9 cellular contexts compared by ENCODE assay signal in genomic region chr21:33238565-33239255, GRCh38. TPM values are rescaled to one million over a fixed set of nuclear protein-coding genes. Genes with fewer than 3 reads are reported as not detected.
DNase-seq lines count a peak whose midpoint lies in the region; ATAC-seq and TF ChIP-seq lines count a peak whose summit lies in the region.
"Had no signal": no experiment of that assay in that cellular context is flagged by ENCODE, and none has a peak within 500 bp of the region (broad histone marks: within the 10 kb centered on the region; RNA-seq: fewer than 3 reads in every experiment).

No MANE protein-coding gene starts in this region.

- H3K27ac Mint-ChIP-seq in activated naive CD4-positive, alpha-beta T cell treated with anti-CD3 and anti-CD28 coated beads, Interleukin-2, amount 50 U/mL, for 24 hours, result peak overlapping the region; percentile 97

- H3K27me3 ChIP-seq in SU-DHL-6 (ENCODE audit: low read length) (no peaks in the 10 kb centered on the region), upper lobe of left lung (no peaks in the 10 kb centered on the region), testis (no peaks in the 10 kb centered on the region)

- H4K20me1 ChIP-seq in SU-DHL-6 (ENCODE audit: low read depth, low read length), result no peaks in the 10 kb centered on the region

- H3K4me1 ChIP-seq in upper lobe of left lung (peaks cover under 1 to 28% (median 5%) of the 10 kb centered on the region in 4 donors), testis (no peaks in the 10 kb centered on the region)

- no peak for DNase-seq in activated naive CD4-positive, alpha-beta T cell treated with Interleukin-2 at 50 U/mL for 16 hours
- DNase-seq in upper lobe of left lung, result no peak
- no peak for DNase-seq in COLO829 (ENCODE audit: low spot score)
- no peak for DNase-seq in NCI-H69 (lab: John Stamatoyannopoulos, UW)
- no peak for DNase-seq in testis

- H3K9me3 ChIP-seq in SU-DHL-6 (ENCODE audit: insufficient read depth, low read length), result no peaks in the 10 kb centered on the region
- H3K9me3 ChIP-seq in upper lobe of left lung, result no peaks in the 10 kb centered on the region
- H3K9me3 ChIP-seq in testis, result no peaks in the 10 kb centered on the region

- peaks cover 6% of the 10 kb centered on the region; the same call in 1 of the 2 replicates for H3K36me3 ChIP-seq in SU-DHL-6 (ENCODE audit: low read length)
- H3K36me3 ChIP-seq in upper lobe of left lung, result peaks cover 0 to 16% (median 0%) of the 10 kb centered on the region in 4 donors
- no peaks in the 10 kb centered on the region for H3K36me3 ChIP-seq in testis (ENCODE audit: low read depth, missing control alignments)

- peak overlapping the region; percentile 57 for H3K9ac ChIP-seq in SU-DHL-6 (ENCODE audit: low read length)

- H3K36me3 Mint-ChIP-seq in activated naive CD4-positive, alpha-beta T cell treated with anti-CD3 and anti-CD28 coated beads, Interleukin-2, amount 50 U/mL, for 24 hours, result peaks cover 21% of the 10 kb centered on the region

- no peak for TF ChIP-seq EP300 in upper lobe of left lung (IDR thresholded peaks at IDR 0.05)

- peaks cover 90% of the 10 kb centered on the region for H3K4me1 Mint-ChIP-seq in activated naive CD4-positive, alpha-beta T cell treated with anti-CD3 and anti-CD28 coated beads, Interleukin-2, amount 50 U/mL, for 24 hours

- ATAC-seq in HG03045 (IDR thresholded peaks at IDR 0.05; ENCODE audit: unreplicated experiment) (peak; percentile 68), upper lobe of left lung (ENCODE audit: low FRiP score in 2 of 2) (no peak)

- H2AFZ ChIP-seq in SU-DHL-6 (ENCODE audit: low read depth, low read length, severe bottlenecking), result no peak overlapping the region

- H3F3A ChIP-seq in SU-DHL-6 (ENCODE audit: insufficient read depth), result peaks cover 15% of the 10 kb centered on the region

- WGBS in upper lobe of left lung, 2 donors, result 62 to 80% methylated on average over 6 to 7 of the region's 7 CpGs
- WGBS in testis, 2 donors, result 89 to 94% methylated on average over 7 of the region's 7 CpGs

- H3K9me2 ChIP-seq in SU-DHL-6 (replicated peaks; ENCODE audit: insufficient read depth, low read length), result no peaks in the 10 kb centered on the region

- intact Hi-C loops in testis (cut with DNase I; ENCODE audit: low total_unique reads), result no loop called here

- H3K27ac ChIP-seq in SU-DHL-6 (ENCODE audit: low read depth, low read length), result peak overlapping the region; percentile 95
- peak overlapping the region in 3 of 4 donors; percentile 9 to 40 (median 21) for H3K27ac ChIP-seq in upper lobe of left lung
- no peak overlapping the region for H3K27ac ChIP-seq in testis
- H3K27ac ChIP-seq: C4-2B had no signal

- peaks cover 86% of the 10 kb centered on the region for H3K79me2 ChIP-seq in SU-DHL-6 (ENCODE audit: insufficient read depth, low read length)

- H3K4me3 ChIP-seq in SU-DHL-6 (ENCODE audit: insufficient read depth, low read length, poor library complexity, severe bottlenecking) (peak overlapping the region; percentile 32), upper lobe of left lung (no peak overlapping the region), testis (no peak overlapping the region)

- H3K9me3 Mint-ChIP-seq in activated naive CD4-positive, alpha-beta T cell treated with anti-CD3 and anti-CD28 coated beads, Interleukin-2, amount 50 U/mL, for 24 hours, result no peaks in the 10 kb centered on the region

- TF ChIP-seq POLR2A in upper lobe of left lung (IDR thresholded peaks at IDR 0.05) (no peak), testis (IDR thresholded peaks at IDR 0.05) (no peak)

- H3K27me3 Mint-ChIP-seq in activated naive CD4-positive, alpha-beta T cell treated with anti-CD3 and anti-CD28 coated beads, Interleukin-2, amount 50 U/mL, for 24 hours, result no peaks in the 10 kb centered on the region

- no peak for TF ChIP-seq CTCF in SU-DHL-6 (IDR thresholded peaks at IDR 0.05; ENCODE audit: insufficient read depth, low read length, poor library complexity, severe bottlenecking)
- TF ChIP-seq CTCF in upper lobe of left lung (IDR thresholded peaks at IDR 0.05), result no peak
- TF ChIP-seq CTCF in testis (IDR thresholded peaks at IDR 0.05), result no peak

- H3K4me3 Mint-ChIP-seq in activated naive CD4-positive, alpha-beta T cell treated with anti-CD3 and anti-CD28 coated beads, Interleukin-2, amount 50 U/mL, for 24 hours, result peak overlapping the region; percentile 74

- peak overlapping the region; percentile 77 for H3K4me2 ChIP-seq in SU-DHL-6 (ENCODE audit: low read depth, low read length, poor library complexity, severe bottlenecking)

RNA-seq across cellular contexts. Expression of gene IFNAR2, which starts 9.0 kb away (rescaled TPM):
- 10 to 100 TPM; 10.5 to 36.0 (median 22.3) TPM for total RNA-seq in upper lobe of left lung
- 10 to 100 TPM in 1 of 2 donors, 1 to 10 TPM in 1; 8.6 to 13.1 TPM for total RNA-seq in testis
- 10.7 TPM for polyA plus RNA-seq in testis (ENCODE audit: insufficient read depth, low read depth, low replicate concordance)

RNA-seq across cellular contexts. Expression of gene IL10RB, which starts 27.5 kb away (rescaled TPM):
- total RNA-seq in upper lobe of left lung, result 10 to 100 TPM; 11.5 to 49.2 (median 41.0) TPM
- total RNA-seq in testis, result 10 to 100 TPM; 14.3 to 19.3 TPM
- 14.4 TPM for polyA plus RNA-seq in testis (ENCODE audit: insufficient read depth, low read depth, low replicate concordance)

Comparison
In these comparisons a context has a peak if more than half of its experiments do, and no peak if none do; other contexts are left out.
1. H3K27ac ChIP-seq: peak in SU-DHL-6 (single experiment) and upper lobe of left lung (3 of 4); none in testis (0 of 2).